ENCODE assay signal across 35 cellular contexts in genomic region chr17:11221721-11222120, GRCh38. TPM values are rescaled to one million over a fixed set of nuclear protein-coding genes. Genes with fewer than 3 reads are reported as not detected.
"Had no signal": no experiment of that assay in that cellular context is flagged by ENCODE, and none has a peak within 500 bp of the region (broad histone marks: within the 10 kb centered on the region; RNA-seq: fewer than 3 reads in every experiment).

No MANE protein-coding gene starts in this region.

- H3K4me3 Mint-ChIP-seq: activated CD4-positive, alpha-beta memory T cell treated with anti-CD3 and anti-CD28 coated beads, Interleukin-2, amount 10 ng/mL, durations not matched to agents 7 days and 5 days; activated CD4-positive, alpha-beta T cell treated with anti-CD3 and anti-CD28 coated beads for 36 hours; activated CD4-positive, alpha-beta T cell treated with anti-CD3 and anti-CD28 coated beads, Interleukin-2, amount 10 ng/mL, durations not matched to agents 24 days and 14 days; activated naive CD4-positive, alpha-beta T cell treated with anti-CD3 and anti-CD28 coated beads, Interleukin-2, amount 10 ng/mL, durations not matched to agents 7 days and 5 days; activated naive CD8-positive, alpha-beta T cell treated with anti-CD3 and anti-CD28 coated beads, Interleukin-2, amount 10 ng/mL, durations not matched to agents 7 days and 5 days; activated T-cell treated with anti-CD3 and anti-CD28 coated beads, Interleukin-2, amount 50 U/mL, for 24 hours; activated T-cell treated with anti-CD3 and anti-CD28 coated beads, Interleukin-2, amount 50 U/mL, for 72 hours; brain; dendritic cell treated with granulocyte-macrophage colony-stimulating factor and Interleukin-4, amounts not matched to agents 40 ng/mL and 50 ng/mL, for 4 days; endodermal cell; T-helper 17 cell; T-helper 2 cell treated with Interferon-gamma antibody and Interleukin-4, amounts not matched to agents 5 μg/mL and 100 μg/mL, for 36 hours had no signal

- DNase-seq: activated CD4-positive, alpha-beta memory T cell treated with anti-CD3 and anti-CD28 coated beads, Interleukin-2, amount 10 ng/mL, durations not matched to agents 7 days and 5 days; activated CD4-positive, alpha-beta T cell treated with anti-CD3 and anti-CD28 coated beads for 36 hours; activated CD4-positive, alpha-beta T cell treated with anti-CD3 and anti-CD28 coated beads, Interleukin-2, amount 10 ng/mL, durations not matched to agents 24 days and 14 days; activated CD4-positive, CD25-positive, alpha-beta regulatory T cell; activated CD4-positive, CD25-positive, alpha-beta regulatory T cell treated with anti-CD3 and anti-CD28 coated beads, Interleukin-2, amount 50 U/mL, for 72 hours; activated CD8-positive, alpha-beta memory T cell treated with anti-CD3 and anti-CD28 coated beads, Interleukin-2, amount 50 U/mL, for 48 hours; activated gamma-delta T cell; activated naive CD4-positive, alpha-beta T cell; activated naive CD4-positive, alpha-beta T cell treated with anti-CD3 and anti-CD28 coated beads, Interleukin-2, amount 10 ng/mL, durations not matched to agents 7 days and 5 days; activated naive CD8-positive, alpha-beta T cell treated with anti-CD3 and anti-CD28 coated beads, Interleukin-2, amount 10 ng/mL, durations not matched to agents 7 days and 5 days; activated T-cell treated with anti-CD3 and anti-CD28 coated beads for 4 hours; activated T-cell treated with anti-CD3 and anti-CD28 coated beads, Interleukin-2, amount 50 U/mL, for 24 hours; activated T-cell treated with anti-CD3 and anti-CD28 coated beads, Interleukin-2, amount 50 U/mL, for 72 hours; central memory CD4-positive, alpha-beta T cell; cerebellar nuclear complex; colonic mucosa; dorsolateral prefrontal cortex; effector memory CD4-positive, alpha-beta T cell; endodermal cell; erythroblast; foreskin keratinocyte; gastrocnemius medialis; glutamatergic neuron; heart left ventricle; T-helper 1 cell; T-helper 17 cell; T1000 had no signal

- H3K9me3 Mint-ChIP-seq: activated CD4-positive, alpha-beta T cell treated with anti-CD3 and anti-CD28 coated beads, Interleukin-2, amount 10 ng/mL, durations not matched to agents 24 days and 14 days; dendritic cell treated with granulocyte-macrophage colony-stimulating factor and Interleukin-4, amounts not matched to agents 40 ng/mL and 50 ng/mL, for 4 days had no signal

- H3K27me3 Mint-ChIP-seq: activated CD4-positive, alpha-beta memory T cell treated with anti-CD3 and anti-CD28 coated beads, Interleukin-2, amount 10 ng/mL, durations not matched to agents 7 days and 5 days; activated CD4-positive, alpha-beta T cell treated with anti-CD3 and anti-CD28 coated beads, Interleukin-2, amount 10 ng/mL, durations not matched to agents 24 days and 14 days; activated naive CD4-positive, alpha-beta T cell treated with anti-CD3 and anti-CD28 coated beads, Interleukin-2, amount 10 ng/mL, durations not matched to agents 7 days and 5 days; activated naive CD8-positive, alpha-beta T cell treated with anti-CD3 and anti-CD28 coated beads, Interleukin-2, amount 10 ng/mL, durations not matched to agents 7 days and 5 days; activated T-cell treated with anti-CD3 and anti-CD28 coated beads, Interleukin-2, amount 50 U/mL, for 24 hours; dendritic cell treated with granulocyte-macrophage colony-stimulating factor and Interleukin-4, amounts not matched to agents 40 ng/mL and 50 ng/mL, for 4 days; T-helper 17 cell had no signal

- ATAC-seq: activated CD4-positive, alpha-beta T cell treated with anti-CD3 and anti-CD28 coated beads for 36 hours; activated naive CD4-positive, alpha-beta T cell treated with anti-CD3 and anti-CD28 coated beads, Interleukin-2, amount 50 U/mL, for 72 hours; activated T-cell treated with anti-CD3 and anti-CD28 coated beads, Interleukin-2, amount 50 U/mL, for 72 hours; foreskin keratinocyte; gastrocnemius medialis; heart left ventricle; T-helper 17 cell had no signal

- H3K9me3 ChIP-seq: ascending aorta, breast epithelium, colonic mucosa, esophagus muscularis mucosa, heart left ventricle had no signal

- H3K27ac Mint-ChIP-seq: activated CD4-positive, alpha-beta memory T cell treated with anti-CD3 and anti-CD28 coated beads, Interleukin-2, amount 10 ng/mL, durations not matched to agents 7 days and 5 days; activated CD4-positive, alpha-beta T cell treated with anti-CD3 and anti-CD28 coated beads for 36 hours; activated CD4-positive, alpha-beta T cell treated with anti-CD3 and anti-CD28 coated beads, Interleukin-2, amount 10 ng/mL, durations not matched to agents 24 days and 14 days; activated naive CD4-positive, alpha-beta T cell treated with anti-CD3 and anti-CD28 coated beads, Interleukin-2, amount 10 ng/mL, durations not matched to agents 7 days and 5 days; activated naive CD4-positive, alpha-beta T cell treated with anti-CD3 and anti-CD28 coated beads, Interleukin-2, amount 50 U/mL, for 72 hours; activated naive CD8-positive, alpha-beta T cell treated with anti-CD3 and anti-CD28 coated beads, Interleukin-2, amount 10 ng/mL, durations not matched to agents 7 days and 5 days; activated T-cell treated with anti-CD3 and anti-CD28 coated beads, Interleukin-2, amount 50 U/mL, for 24 hours; activated T-cell treated with anti-CD3 and anti-CD28 coated beads, Interleukin-2, amount 50 U/mL, for 72 hours; brain; dendritic cell treated with granulocyte-macrophage colony-stimulating factor and Interleukin-4, amounts not matched to agents 40 ng/mL and 50 ng/mL, for 4 days; endodermal cell; T-helper 17 cell; T-helper 2 cell treated with Interferon-gamma antibody and Interleukin-4, amounts not matched to agents 5 μg/mL and 100 μg/mL, for 36 hours had no signal

- H3K27me3 ChIP-seq: ascending aorta, cardiac muscle cell, colonic mucosa, foreskin keratinocyte had no signal

- H3K36me3 Mint-ChIP-seq: activated naive CD4-positive, alpha-beta T cell treated with anti-CD3 and anti-CD28 coated beads, Interleukin-2, amount 10 ng/mL, durations not matched to agents 7 days and 5 days; activated naive CD4-positive, alpha-beta T cell treated with anti-CD3 and anti-CD28 coated beads, Interleukin-2, amount 50 U/mL, for 72 hours; activated naive CD8-positive, alpha-beta T cell treated with anti-CD3 and anti-CD28 coated beads, Interleukin-2, amount 10 ng/mL, durations not matched to agents 7 days and 5 days; brain had no signal

- H3K27ac ChIP-seq: ascending aorta, breast epithelium, cardiac muscle cell, colonic mucosa, dorsolateral prefrontal cortex, esophagus muscularis mucosa, foreskin keratinocyte, gastrocnemius medialis, heart left ventricle had no signal

- H3K4me1 ChIP-seq: ascending aorta, breast epithelium, colonic mucosa, esophagus muscularis mucosa, foreskin keratinocyte, gastrocnemius medialis, heart left ventricle had no signal

- H3K4me1 Mint-ChIP-seq: activated CD4-positive, alpha-beta memory T cell treated with anti-CD3 and anti-CD28 coated beads, Interleukin-2, amount 10 ng/mL, durations not matched to agents 7 days and 5 days; activated CD4-positive, alpha-beta T cell treated with anti-CD3 and anti-CD28 coated beads for 36 hours; activated CD4-positive, alpha-beta T cell treated with anti-CD3 and anti-CD28 coated beads, Interleukin-2, amount 10 ng/mL, durations not matched to agents 24 days and 14 days; activated naive CD4-positive, alpha-beta T cell treated with anti-CD3 and anti-CD28 coated beads, Interleukin-2, amount 10 ng/mL, durations not matched to agents 7 days and 5 days; activated naive CD8-positive, alpha-beta T cell treated with anti-CD3 and anti-CD28 coated beads, Interleukin-2, amount 10 ng/mL, durations not matched to agents 7 days and 5 days; T-helper 17 cell had no signal

- H3K4me3 ChIP-seq: ascending aorta, breast epithelium, cardiac muscle cell, colonic mucosa, dorsolateral prefrontal cortex, esophagus muscularis mucosa, gastrocnemius medialis, heart left ventricle had no signal

- H3K36me3 ChIP-seq: ascending aorta, breast epithelium, cardiac muscle cell, colonic mucosa, esophagus muscularis mucosa, gastrocnemius medialis, heart left ventricle had no signal

RNA-seq across cellular contexts. Expression of gene SHISA6, which starts 19.3 kb away (rescaled TPM):
- total RNA-seq: activated CD4-positive, alpha-beta memory T cell treated with anti-CD3 and anti-CD28 coated beads, Interleukin-2, amount 10 ng/mL, durations not matched to agents 7 days and 5 days; activated CD4-positive, alpha-beta T cell treated with anti-CD3 and anti-CD28 coated beads for 36 hours; activated CD4-positive, alpha-beta T cell treated with anti-CD3 and anti-CD28 coated beads, Interleukin-2, amount 10 ng/mL, durations not matched to agents 24 days and 14 days; activated naive CD4-positive, alpha-beta T cell treated with anti-CD3 and anti-CD28 coated beads, Interleukin-2, amount 50 U/mL, for 72 hours; activated naive CD8-positive, alpha-beta T cell treated with anti-CD3 and anti-CD28 coated beads, Interleukin-2, amount 10 ng/mL, durations not matched to agents 7 days and 5 days; activated T-cell treated with anti-CD3 and anti-CD28 coated beads, Interleukin-2, amount 50 U/mL, for 72 hours; T-helper 17 cell had no signal
